ENCODE assay signal across 20 cellular contexts in genomic region chrX:8591526-8591925, GRCh38.
DNase-seq lines count a peak whose midpoint lies in the region; ATAC-seq lines count a peak whose summit lies in the region.
"Had no signal": no experiment of that assay in that cellular context is flagged by ENCODE, and none has a peak within 500 bp of the region (broad histone marks: within the 10 kb centered on the region; RNA-seq: fewer than 3 reads in every experiment).

No MANE protein-coding gene starts in this region.

- in situ Hi-C loops in G401 (cut with HindIII; ENCODE audit: low sequenced_read_pairs) = no loop called here

- peak; percentile 83 for DNase-seq in DMS 273 (lab: John Stamatoyannopoulos, UW; ENCODE audit: unreplicated experiment)
- peak; percentile 84 to 95 for DNase-seq in NCI-H524 (lab: John Stamatoyannopoulos, UW)
- DNase-seq in SK-N-DZ (ENCODE audit: low spot score) = peak; percentile 62
- no peak for DNase-seq in hepatic stellate cell (ENCODE audit: low spot score)
- DNase-seq in G401 (ENCODE audit: low spot score) = no peak
- DNase-seq: 8988T; ACHN; AML-193; BE2C; CD4-positive, alpha-beta T cell; CD8-positive, alpha-beta memory T cell; DMS153; DND-41; GDM1; GM23248; H7; HCEC 1CT had no signal

- ATAC-seq in GM21737 (IDR thresholded peaks at IDR 0.05; ENCODE audit: unreplicated experiment) = no peak
- ATAC-seq: A549, GM12878 had no signal

Comparison
In these comparisons a context has a peak if more than half of its experiments do, and no peak if none do; other contexts are left out.
1. DNase-seq: peak in DMS 273 (single experiment), NCI-H524 (2 of 2) and SK-N-DZ (single experiment); none in hepatic stellate cell (single experiment) and G401 (single experiment).